ENCODE assay signal across 8 cellular contexts in the genomic region with DNA sequence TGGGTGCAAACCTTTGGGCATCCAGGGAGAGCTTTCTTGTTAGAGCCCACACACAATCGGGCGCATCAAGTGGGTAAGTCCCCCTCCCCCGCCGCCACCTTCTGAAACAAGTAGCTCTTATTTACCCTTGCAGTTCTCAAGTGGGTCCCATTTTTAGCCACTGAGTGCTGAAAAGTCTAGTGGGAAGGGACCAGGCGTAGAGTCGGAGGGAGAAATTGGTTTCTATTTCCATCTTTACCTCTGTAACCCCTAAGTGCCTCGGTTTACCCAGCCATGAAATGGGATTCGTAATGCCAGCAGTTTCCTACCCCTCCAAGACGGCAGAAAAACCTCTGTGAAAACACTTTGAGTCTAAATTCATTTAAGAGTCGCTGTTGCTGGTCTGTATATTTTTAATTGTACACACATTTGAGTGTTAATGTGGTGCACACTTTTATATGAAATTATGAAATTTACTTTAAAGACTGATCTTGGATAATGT. TPM values are rescaled to one million over a fixed set of nuclear protein-coding genes. Genes with fewer than 3 reads are reported as not detected.
DNase-seq lines count a peak whose midpoint lies in the region; ATAC-seq and TF ChIP-seq lines count a peak whose summit lies in the region.

No MANE protein-coding gene starts in this region.

- H3K4me3 ChIP-seq in SK-N-MC = peak overlapping the region; percentile 88

- no peak for TF ChIP-seq CTCF in neural crest cell (conservative IDR thresholded peaks at IDR 0.05)

- H3K27ac ChIP-seq in SK-N-MC = no peak overlapping the region

- no peaks in the 10 kb centered on the region for H3K36me3 ChIP-seq in SK-N-MC (ENCODE audit: insufficient read depth, low read length)

- DNase-seq in NCI-H1417 (lab: John Stamatoyannopoulos, UW) (peak; percentile 60 to 78 (median 75)), NCI-H1417 treated with DMSO at 0.1 percent for 48 hours (lab: John Stamatoyannopoulos, UW) (no peak), SK-N-MC (ENCODE audit: low read depth, low spot score) (no peak), erythroblast (lab: John Stamatoyannopoulos, UW) (peak; percentile 72 to 78), neural crest cell (ENCODE audit: low read depth, low spot score) (peak; percentile 18)
- DNase-seq in activated effector memory CD4-positive, alpha-beta T cell treated with anti-CD3 and anti-CD28 coated beads, Interleukin-2, amount 50 U/mL, for 16 hours = no peak

- H3K9me3 Mint-ChIP-seq in neural crest cell = no peaks in the 10 kb centered on the region

- TF ChIP-seq POLR2A in erythroblast (IDR thresholded peaks at IDR 0.05; ENCODE audit: low read length) = no peak

- no peak overlapping the region for H3K9ac ChIP-seq in SK-N-MC (ENCODE audit: insufficient read length)

- H3K36me3 Mint-ChIP-seq in neural crest cell (ENCODE audit: low read depth) = no peaks in the 10 kb centered on the region

- ATAC-seq in GM19397 (IDR thresholded peaks at IDR 0.05; ENCODE audit: unreplicated experiment) = no peak
- no peak for ATAC-seq in GM18867 (IDR thresholded peaks at IDR 0.05; ENCODE audit: unreplicated experiment)

- no peaks in the 10 kb centered on the region for H3K9me3 ChIP-seq in SK-N-MC (ENCODE audit: low read depth, low read length)

- peaks cover 10% of the 10 kb centered on the region for H3K4me1 Mint-ChIP-seq in neural crest cell

- peak overlapping the region; percentile 47 for H3K27ac Mint-ChIP-seq in neural crest cell (ENCODE audit: unreplicated experiment)

- H3K4me3 Mint-ChIP-seq in neural crest cell = peak overlapping the region; percentile 92

- H3K27me3 Mint-ChIP-seq in neural crest cell (ENCODE audit: low read depth) = peaks cover 46% of the 10 kb centered on the region

RNA-seq across cellular contexts. Expression of a gene that starts 0.9 kb away (rescaled TPM):
- total RNA-seq in neural crest cell = 0.89 and 1.2 TPM in 2 replicates

RNA-seq across cellular contexts. Expression of a gene that starts 45.3 kb away (rescaled TPM):
- total RNA-seq in neural crest cell = 4.5 and 5.5 TPM in 2 replicates

Comparison
In these comparisons a context has a peak if more than half of its experiments do, and no peak if none do; other contexts are left out.
1. DNase-seq: peak in NCI-H1417 (3 of 3), erythroblast (2 of 2) and neural crest cell (single experiment); none in NCI-H1417 treated with DMSO at 0.1 percent for 48 hours (single experiment), SK-N-MC (single experiment) and activated effector memory CD4-positive, alpha-beta T cell treated with anti-CD3 and anti-CD28 coated beads, Interleukin-2, amount 50 U/mL, for 16 hours (single experiment).